8 cellular contexts compared by ENCODE assay signal in the genomic region with DNA sequence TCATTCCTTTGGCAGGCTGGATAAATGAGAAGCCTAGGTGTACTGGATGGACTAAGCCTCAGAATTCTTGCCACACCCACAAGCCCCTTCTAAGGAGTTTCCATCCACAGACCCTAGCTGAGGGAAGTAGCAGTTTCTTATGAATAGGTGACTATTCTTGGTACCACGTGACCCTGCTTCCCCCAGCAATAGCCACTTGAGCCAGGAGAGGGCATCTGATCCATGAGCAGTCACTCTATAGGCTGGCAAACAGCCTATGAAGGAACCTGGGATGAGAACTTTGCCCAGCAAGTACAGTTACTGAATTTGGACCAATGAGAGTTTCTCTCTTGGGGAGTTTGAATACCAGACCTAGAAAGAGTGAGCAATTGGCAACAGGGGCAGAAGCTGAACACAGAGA.
DNase-seq lines count a peak whose midpoint lies in the region; ATAC-seq, FAIRE-seq and TF ChIP-seq lines count a peak whose summit lies in the region.

No MANE protein-coding gene starts in this region.

- intact Hi-C loops in thyroid gland (cut with DNase I): no loop called here

- H3K36me3 ChIP-seq in bronchial epithelial cell (ENCODE audit: control insufficient read depth, insufficient read depth, low read length): no peaks in the 10 kb centered on the region
- H3K36me3 ChIP-seq in thyroid gland: no peaks in the 10 kb centered on the region

- H3K4me1 ChIP-seq in thyroid gland: no peaks in the 10 kb centered on the region

- 0 to 29% methylated on average over 1 of the region's 1 CpG for WGBS in thyroid gland, 2 donors

- H3K9me3 ChIP-seq in thyroid gland: no peaks in the 10 kb centered on the region

- peaks cover 23% of the 10 kb centered on the region for H3K27me3 Mint-ChIP-seq in stimulated activated naive CD8-positive, alpha-beta T cell treated with anti-CD3 and anti-CD28 coated beads, Interleukin-15, amount 100 ng/mL, for 72 hours

- no peak for TF ChIP-seq POLR2A in thyroid gland (IDR thresholded peaks at IDR 0.05)

- no peaks in the 10 kb centered on the region for H3K27me3 ChIP-seq in bronchial epithelial cell (ENCODE audit: control insufficient read depth, insufficient read depth, low read length)
- no peaks in the 10 kb centered on the region for H3K27me3 ChIP-seq in thyroid gland

- no peaks in the 10 kb centered on the region for H3K9me3 Mint-ChIP-seq in stimulated activated naive CD8-positive, alpha-beta T cell treated with anti-CD3 and anti-CD28 coated beads, Interleukin-15, amount 100 ng/mL, for 72 hours

- TF ChIP-seq CTCF in HFF-Myc (IDR thresholded peaks at IDR 0.05; ENCODE audit: low read depth, low read length, missing control alignments): peak; percentile 36
- TF ChIP-seq CTCF in bronchial epithelial cell (IDR thresholded peaks at IDR 0.05; ENCODE audit: insufficient read depth, low read length, severe bottlenecking): peak; percentile 25
- TF ChIP-seq CTCF in thyroid gland (IDR thresholded peaks at IDR 0.05): no peak

- H3K4me1 Mint-ChIP-seq in stimulated activated naive CD8-positive, alpha-beta T cell treated with anti-CD3 and anti-CD28 coated beads, Interleukin-15, amount 100 ng/mL, for 72 hours: no peaks in the 10 kb centered on the region

- H3K27ac ChIP-seq in thyroid gland: no peak overlapping the region

- H3K4me3 Mint-ChIP-seq in stimulated activated naive CD8-positive, alpha-beta T cell treated with anti-CD3 and anti-CD28 coated beads, Interleukin-15, amount 100 ng/mL, for 72 hours: no peak overlapping the region

- peak; percentile 50 for FAIRE-seq in bronchial epithelial cell (lab: Jason Lieb, UNC)

- H3K27ac Mint-ChIP-seq in stimulated activated naive CD8-positive, alpha-beta T cell treated with anti-CD3 and anti-CD28 coated beads, Interleukin-15, amount 100 ng/mL, for 72 hours: no peak overlapping the region

- H3K4me3 ChIP-seq in HFF-Myc (replicated peaks; ENCODE audit: low read depth, low read length): no peak overlapping the region
- H3K4me3 ChIP-seq in bronchial epithelial cell (ENCODE audit: low read depth, low read length): no peak overlapping the region
- H3K4me3 ChIP-seq in thyroid gland (replicated peaks in 1 of 3): no peak overlapping the region

- ATAC-seq in stimulated activated naive CD8-positive, alpha-beta T cell treated with anti-CD3 and anti-CD28 coated beads, Interleukin-15, amount 100 ng/mL, for 72 hours: peak; percentile 60
- ATAC-seq in stimulated activated naive CD8-positive, alpha-beta T cell treated with anti-CD3 and anti-CD28 coated beads, Interleukin-15, Interleukin-2, amounts not matched to agents 100 U/mL and 50 U/mL, for 24 hours: no peak

- DNase-seq in stimulated activated naive CD8-positive, alpha-beta T cell treated with anti-CD3 and anti-CD28 coated beads, Interleukin-15, amount 100 ng/mL, for 72 hours: peak in 1 of 2 donors; percentile 7
- DNase-seq in stimulated activated naive CD8-positive, alpha-beta T cell treated with anti-CD3 and anti-CD28 coated beads, Interleukin-15, Interleukin-2, amounts not matched to agents 100 U/mL and 50 U/mL, for 24 hours: no peak
- no peak for DNase-seq in HFF-Myc (ENCODE audit: extremely low read depth, low read depth)
- peak; percentile 39 for DNase-seq in MV-4-11 (lab: John Stamatoyannopoulos, UW)
- peak; percentile 59 for DNase-seq in bronchial epithelial cell (ENCODE audit: low read depth)
- DNase-seq in thyroid gland: peak; percentile 28 to 29
- DNase-seq in NCI-H2029 (lab: John Stamatoyannopoulos, UW): no peak
- DNase-seq in NCI-H187 (lab: John Stamatoyannopoulos, UW): no peak

Comparison
In these comparisons a context has a peak if more than half of its experiments do, and no peak if none do; other contexts are left out.
1. DNase-seq: peak in MV-4-11 (single experiment), bronchial epithelial cell (single experiment) and thyroid gland (2 of 2); none in stimulated activated naive CD8-positive, alpha-beta T cell treated with anti-CD3 and anti-CD28 coated beads, Interleukin-15, Interleukin-2, amounts not matched to agents 100 U/mL and 50 U/mL, for 24 hours (single experiment), HFF-Myc (single experiment), NCI-H2029 (single experiment) and NCI-H187 (0 of 2).
2. CTCF ChIP-seq: peak in HFF-Myc (single experiment) and bronchial epithelial cell (single experiment); none in thyroid gland (0 of 6).